Comparison of ENCODE assay signal across 2 cellular contexts in the genomic region with DNA sequence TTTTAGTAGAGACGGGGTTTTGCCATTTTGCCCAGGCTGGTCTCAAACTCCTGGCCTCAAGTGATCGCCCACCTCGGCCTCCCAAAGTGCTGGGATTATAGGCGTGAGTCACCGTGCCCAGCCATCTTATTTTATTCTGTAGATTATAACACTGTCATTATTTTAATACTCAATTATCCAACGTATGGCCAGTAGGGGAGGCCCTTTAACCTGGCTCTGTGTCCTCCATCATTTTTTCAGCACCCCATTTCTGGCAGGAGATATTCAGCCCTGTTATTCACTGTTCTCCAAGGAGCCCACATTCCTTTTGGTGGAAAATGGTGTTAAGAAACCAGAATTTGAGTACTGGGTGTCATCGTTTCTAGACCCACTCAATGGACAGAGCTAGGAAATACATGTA.
TF ChIP-seq lines count a peak whose summit lies in the region.

No MANE protein-coding gene starts in this region.

TF ChIP-seq in GM12891, 5 proteins besides CTCF, POLR2A, EP300 and RAD21:
- TF ChIP-seq TAF1 (IDR thresholded peaks at IDR 0.05; ENCODE audit: low read depth, low read length) (no peak), POU2F2 (IDR thresholded peaks at IDR 0.05; ENCODE audit: low read depth, low read length) (no peak), POLR2AphosphoS5 (IDR thresholded peaks at IDR 0.05; ENCODE audit: low read depth, low read length) (no peak), SPI1 (IDR thresholded peaks at IDR 0.05; ENCODE audit: low read depth, low read length) (no peak), PAX5 (IDR thresholded peaks at IDR 0.05; ENCODE audit: insufficient read depth, low read length, severe bottlenecking) (no peak)
TF ChIP-seq in GM12891: peak in this region for 0.

TF ChIP-seq in H1, 55 proteins besides CTCF, POLR2A, EP300 and RAD21:
- no peak for TF ChIP-seq NRF1 (IDR thresholded peaks at IDR 0.05; ENCODE audit: low read depth, low read length)
- no peak for TF ChIP-seq RFX5 (IDR thresholded peaks at IDR 0.05; ENCODE audit: borderline replicate concordance, low read depth, low read length)
- no peak for TF ChIP-seq MAFK (IDR thresholded peaks at IDR 0.05; ENCODE audit: low read depth, low read length)
- no peak for TF ChIP-seq SIRT6 (IDR thresholded peaks at IDR 0.05; ENCODE audit: low read length)
- TF ChIP-seq HDAC6 (IDR thresholded peaks at IDR 0.05; ENCODE audit: low read depth, low read length): no peak
